Comparison of ENCODE assay signal across 8 cellular contexts in the genomic region with DNA sequence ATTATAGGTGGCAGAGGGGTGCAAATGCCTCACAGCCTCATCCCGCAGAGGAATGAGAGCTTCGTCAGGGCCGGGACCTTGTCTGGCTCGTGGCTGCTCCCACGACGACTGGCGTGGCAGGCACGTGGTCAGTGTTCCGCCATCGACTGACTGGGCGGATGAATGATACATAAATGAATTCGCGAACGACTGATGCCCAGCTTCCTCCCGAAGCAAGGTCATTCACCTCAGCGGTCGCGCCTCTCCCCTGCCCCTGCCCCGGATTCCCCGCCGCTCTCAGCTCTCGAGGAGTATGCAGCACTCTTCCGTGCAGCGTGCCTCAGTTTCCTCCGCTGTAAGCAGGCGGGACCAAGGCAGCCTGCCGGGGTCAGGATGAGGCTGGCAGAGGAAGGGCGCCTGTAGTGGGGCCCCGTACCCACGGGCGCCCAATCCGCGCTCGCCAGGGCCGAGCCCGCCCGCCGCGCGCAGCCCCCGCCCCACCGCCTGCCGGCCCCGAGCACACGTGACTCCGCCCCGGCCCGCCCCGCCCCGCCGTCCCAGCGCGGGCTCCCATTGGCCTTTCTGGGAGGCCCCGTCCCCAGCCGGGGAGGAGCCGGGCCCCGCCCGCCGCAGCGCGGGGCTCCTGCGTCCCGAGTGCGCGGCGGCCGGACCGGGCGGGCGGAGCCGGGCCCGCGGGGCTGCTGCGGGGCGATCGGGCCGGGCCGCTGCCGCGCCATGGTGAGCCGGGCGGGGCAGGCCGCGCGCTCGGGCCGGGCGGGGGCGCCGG. TPM values are rescaled to one million over a fixed set of nuclear protein-coding genes. Genes with fewer than 3 reads are reported as not detected.
A peak's percentile ranks its signal among the peaks of the same experiment; 100 is the strongest.
DNase-seq lines count a peak whose midpoint lies in the region; ATAC-seq and TF ChIP-seq lines count a peak whose summit lies in the region.

Gene SNN (plus strand): TSS at position 632 of the 766 bp plus-strand sequence. CDS start 7,605 bp downstream, outside the sequence.

- H2AFZ ChIP-seq in neuron (ENCODE audit: low read depth, low read length) = peak within 1 kb of the TSS; percentile 56

- H3K4me1 ChIP-seq in SJSA1 (replicated peaks) = peaks cover 22% of the 10 kb centered on the region
- peaks cover 42% of the 10 kb centered on the region for H3K4me1 ChIP-seq in neuron (ENCODE audit: insufficient read depth, low read length)
- peaks cover 40% of the 10 kb centered on the region for H3K4me1 ChIP-seq in stomach smooth muscle (ENCODE audit: control insufficient read depth, insufficient read depth, low read length)

- H3K9ac ChIP-seq in stomach smooth muscle (ENCODE audit: low read length in 2 of 2) = peak within 1 kb of the TSS; percentile 61 to 62

- no peaks in the 10 kb centered on the region for H3K27me3 ChIP-seq in SJSA1 (replicated peaks)
- no peaks in the 10 kb centered on the region for H3K27me3 ChIP-seq in neuron (ENCODE audit: insufficient read depth, low read length)
- no peaks in the 10 kb centered on the region for H3K27me3 ChIP-seq in stomach smooth muscle (ENCODE audit: control insufficient read depth in 1 of 2, insufficient read depth in 2 of 2, low read length in 2 of 2)

- no peak within 1 kb of the TSS for H3K27ac Mint-ChIP-seq in Calu3 (ENCODE audit: unreplicated experiment)

- intact Hi-C loops in Calu3 (cut with micrococcal nuclease; ENCODE audit: unreplicated experiment) = no loop called here

- peak; percentile 39 for ATAC-seq in GM21447 (IDR thresholded peaks at IDR 0.05; ENCODE audit: unreplicated experiment)

- no peak for TF ChIP-seq CTCF in Calu3 (IDR thresholded peaks at IDR 0.05; ENCODE audit: unreplicated experiment)

- H3K9me3 ChIP-seq in SJSA1 (replicated peaks) (0 out of 2 replicates have a peak, but pooled peaks cover 6% of the 10 kb centered on the region), neuron (ENCODE audit: low read length) (no peaks in the 10 kb centered on the region), stomach smooth muscle (ENCODE audit: control insufficient read depth in 2 of 2, low read length in 2 of 2) (no peaks in the 10 kb centered on the region)

- H3K36me3 ChIP-seq in SJSA1 (no peaks in the 10 kb centered on the region), neuron (ENCODE audit: insufficient read depth, low read length) (peaks cover 8% of the 10 kb centered on the region), stomach smooth muscle (ENCODE audit: control insufficient read depth in 2 of 2, insufficient read depth in 2 of 2, low read length in 2 of 2) (no peaks in the 10 kb centered on the region)

- no peaks in the 10 kb centered on the region for H3K27me3 Mint-ChIP-seq in Calu3 (ENCODE audit: unreplicated experiment)

- H3K4me3 ChIP-seq in SJSA1 (peak within 1 kb of the TSS; percentile 53), neuron (ENCODE audit: low read length) (peak within 1 kb of the TSS; percentile 97), stomach smooth muscle (ENCODE audit: low read length in 2 of 2) (peak within 1 kb of the TSS; percentile 71 to 84)

- CTCF ChIA-PET in Calu3 (lab: Charles Lee) = no interaction called here

- DNase-seq in Calu3 (peak; percentile 94), KBM-7 (peak; percentile 56), SJSA1 (ENCODE audit: low read depth in 1 of 2, low spot score in 2 of 2) (peak; percentile 43 to 87), foreskin melanocyte (peak; percentile 54)
- DNase-seq in activated gamma-delta T cell treated with anti-CD3 and anti-CD28 coated beads, Interleukin-2, amount 50 U/mL, for 16 hours (ENCODE audit: low read depth) = peak; percentile 76

- no TSS peak for BruUV-seq in Calu3 (replicated peaks; lab: Mats Ljungman, UMichigan)

- H3K9me3 Mint-ChIP-seq in Calu3 (ENCODE audit: low read depth, unreplicated experiment) = no peaks in the 10 kb centered on the region

- in situ Hi-C loops in KBM-7 (cut with MboI; ENCODE audit: low pct_unique_long_range_greater_than_20kb, low sequenced_read_pairs) = no loop called here

- peaks cover 46% of the 10 kb centered on the region for H3K36me3 Mint-ChIP-seq in Calu3 (ENCODE audit: insufficient read depth, unreplicated experiment)

- H3K27ac ChIP-seq in SJSA1 = peak within 1 kb of the TSS; percentile 54; the same call in 1 of the 2 replicates
- peak within 1 kb of the TSS; percentile 66 for H3K27ac ChIP-seq in stomach smooth muscle (ENCODE audit: low read length)

- peaks cover 24% of the 10 kb centered on the region for H3K4me1 Mint-ChIP-seq in Calu3 (ENCODE audit: low read depth, unreplicated experiment)

- H3K4me3 Mint-ChIP-seq in Calu3 (ENCODE audit: low read depth, unreplicated experiment) = peak within 1 kb of the TSS; percentile 61

RNA-seq across cellular contexts. Expression of gene SNN, which starts in this region (rescaled TPM):
- 26.0 and 31.3 TPM in 2 replicates for total RNA-seq in Calu3 (2022)
- total RNA-seq in SJSA1 (2014; rRNA removed; shearing (Covaris generic)) = 10.1 and 11.5 TPM in 2 replicates

Comparison
In these comparisons a context has a peak if more than half of its experiments do, and no peak if none do; other contexts are left out.
1. Peak in every context shown above with its lines: DNase-seq, ATAC-seq, H3K4me3 ChIP-seq and H3K27ac ChIP-seq.